Comparison of ENCODE assay signal across 8 cellular contexts in genomic region chr16:67528222-67528869, GRCh38. TPM values are rescaled to one million over a fixed set of nuclear protein-coding genes. Genes with fewer than 3 reads are reported as not detected.
A peak's percentile ranks its signal among the peaks of the same experiment; 100 is the strongest.
DNase-seq lines count a peak whose midpoint lies in the region; ATAC-seq and TF ChIP-seq lines count a peak whose summit lies in the region.

Gene RIPOR1, plus strand, starts transcription at chr16:67528829. Its CDS starts 9,618 bp downstream, at chr16:67538447.

- peak; percentile 33 for ATAC-seq in HG02642 (IDR thresholded peaks at IDR 0.05; ENCODE audit: poor library complexity, unreplicated experiment)
- peak; percentile 65 for ATAC-seq in left colon

- DNase-seq in COLO668 (lab: John Stamatoyannopoulos, UW; ENCODE audit: unreplicated experiment) = peak; percentile 72
- peak; percentile 63 for DNase-seq in UCSD-AML1 (lab: John Stamatoyannopoulos, UW; ENCODE audit: unreplicated experiment)
- DNase-seq in coronary artery (ENCODE audit: low spot score) = peak; percentile 84
- DNase-seq in left colon = peak; percentile 51 to 68
- DNase-seq in stimulated activated CD4-positive, alpha-beta T cell treated with anti-CD3 and anti-CD28 coated beads, Interleukin-2, amount 100 ng/mL, for 24 hours = peak; percentile 51 to 68
- no peak for DNase-seq in NCI-H2081 treated with DMSO at 0.1 percent for 48 hours (lab: John Stamatoyannopoulos, UW)
- no peak for DNase-seq in OCI-M2 (lab: John Stamatoyannopoulos, UW; ENCODE audit: unreplicated experiment)

- peak within 1 kb of the TSS; percentile 94 for H3K27ac ChIP-seq in coronary artery

- H3K4me3 ChIP-seq in coronary artery = peak within 1 kb of the TSS; percentile 88

- no peak for TF ChIP-seq CTCF in coronary artery (IDR thresholded peaks at IDR 0.05)

- intact Hi-C loops in left colon (cut with DNase I, micrococcal nuclease) = no loop called here

RNA-seq across cellular contexts. Expression of gene RIPOR1, which starts in this region (rescaled TPM):
- 10 to 100 TPM; 14.4 to 22.4 TPM for total RNA-seq in left colon

Comparison
In these comparisons a context has a peak if more than half of its experiments do, and no peak if none do; other contexts are left out.
1. DNase-seq: peak in COLO668 (single experiment), UCSD-AML1 (single experiment), coronary artery (single experiment), left colon (2 of 2) and stimulated activated CD4-positive, alpha-beta T cell treated with anti-CD3 and anti-CD28 coated beads, Interleukin-2, amount 100 ng/mL, for 24 hours (2 of 2); none in NCI-H2081 treated with DMSO at 0.1 percent for 48 hours (single experiment) and OCI-M2 (single experiment).